9 cellular contexts compared by ENCODE assay signal in genomic region chr14:51240804-51241380, GRCh38. TPM values are rescaled to one million over a fixed set of nuclear protein-coding genes. Genes with fewer than 3 reads are reported as not detected.
A peak's percentile ranks its signal among the peaks of the same experiment; 100 is the strongest.
DNase-seq lines count a peak whose midpoint lies in the region; ATAC-seq and TF ChIP-seq lines count a peak whose summit lies in the region.
"Had no signal": no experiment of that assay in that cellular context is flagged by ENCODE, and none has a peak within 500 bp of the region (broad histone marks: within the 10 kb centered on the region; RNA-seq: fewer than 3 reads in every experiment).

No MANE protein-coding gene starts in this region.

- H3K4me3 ChIP-seq in HCT116 (replicated peaks in 1 of 2; ENCODE audit: low read depth in 1 of 2, low read length in 2 of 2), result peak overlapping the region; percentile 79 to 87
- peak overlapping the region; percentile 94 for H3K4me3 ChIP-seq in astrocyte of the cerebellum (ENCODE audit: low read depth, low read length)
- H3K4me3 ChIP-seq in kidney epithelial cell (ENCODE audit: low read depth, low read length), result peak overlapping the region; percentile 60
- H3K4me3 ChIP-seq in suprapubic skin, result peak overlapping the region; percentile 84

- TF ChIP-seq CTCF in HCT116 (IDR thresholded peaks at IDR 0.05 in 2 of 3, conservative IDR thresholded peaks at IDR 0.05 in 1 of 3; ENCODE audit: borderline replicate concordance in 1 of 3, insufficient read depth in 1 of 3, low read depth in 2 of 3, low read length in 2 of 3), result no peak
- no peak for TF ChIP-seq CTCF in astrocyte of the cerebellum (IDR thresholded peaks at IDR 0.05; ENCODE audit: low read depth, low read length, missing control alignments)
- TF ChIP-seq CTCF in kidney epithelial cell (IDR thresholded peaks at IDR 0.05; ENCODE audit: insufficient read depth, low read length, poor library complexity, severe bottlenecking), result no peak
- no peak for TF ChIP-seq CTCF in suprapubic skin (IDR thresholded peaks at IDR 0.05)
- no peak for TF ChIP-seq CTCF in CD14-positive monocyte (IDR thresholded peaks at IDR 0.05)

- 11% methylated on average over 10 of the region's 10 CpGs for WGBS in suprapubic skin

- no peak overlapping the region for H2AFZ ChIP-seq in HCT116 (ENCODE audit: low read depth, low read length, poor library complexity, severe bottlenecking)

- TF ChIP-seq POLR2A in HCT116 (IDR thresholded peaks at IDR 0.05; ENCODE audit: borderline replicate concordance, extremely low read depth, insufficient read depth, insufficient read length) (no peak), suprapubic skin (IDR thresholded peaks at IDR 0.05) (no peak)

- no peaks in the 10 kb centered on the region for H3K27me3 Mint-ChIP-seq in CD14-positive monocyte (ENCODE audit: low read depth in 3 of 3)
- H3K27me3 Mint-ChIP-seq: central memory CD8-positive, alpha-beta T cell had no signal

- in situ Hi-C loops in astrocyte of the cerebellum (cut with HindIII; ENCODE audit: low sequenced_read_pairs), result no loop called here

- peaks cover 7 to 13% of the 10 kb centered on the region in 2 experiments; a peak in 3 of 4 replicates for H3K4me1 ChIP-seq in HCT116 (ENCODE audit: control insufficient read depth in 1 of 2, insufficient read depth in 2 of 2, low read length in 2 of 2)
- H3K4me1 ChIP-seq in suprapubic skin, result peaks cover 27% of the 10 kb centered on the region

- H3K9me3 ChIP-seq in HCT116 (ENCODE audit: control insufficient read depth in 1 of 2, insufficient read depth in 1 of 2, low read depth in 1 of 2, low read length in 2 of 2) (no peaks in the 10 kb centered on the region), suprapubic skin (no peaks in the 10 kb centered on the region)

- H3K9me2 ChIP-seq in HCT116 (ENCODE audit: insufficient read depth), result no peaks in the 10 kb centered on the region

- TF ChIP-seq RAD21 in HCT116 (IDR thresholded peaks at IDR 0.05; ENCODE audit: low read depth), result no peak

- ATAC-seq in HCT116, result no peak

- H3K4me2 ChIP-seq in HCT116 (ENCODE audit: low read length), result peak overlapping the region; percentile 79

- H3K9ac ChIP-seq in HCT116 (ENCODE audit: low read length), result peak overlapping the region; percentile 91

- H3K27ac Mint-ChIP-seq in CD14-positive monocyte, result no peak overlapping the region

- peaks cover 0 to 4% (median 0%) of the 10 kb centered on the region in 7 donors for H3K9me3 Mint-ChIP-seq in CD14-positive monocyte
- H3K9me3 Mint-ChIP-seq: central memory CD8-positive, alpha-beta T cell had no signal

- intact Hi-C loops in HCT116 (cut with micrococcal nuclease), result no loop called here
- intact Hi-C loops in CD14-positive monocyte (cut with micrococcal nuclease), result loop anchor here in 1 of 2 donors (1.0 kb wide), 1 partner anchor 286 kb away; no protein-coding TSS in a partner anchor

- H3K4me1 Mint-ChIP-seq in CD14-positive monocyte, result peaks cover 8% of the 10 kb centered on the region

- RAD21 ChIA-PET in HCT116 (lab: Charles Lee; ENCODE audit: low non-redundant PET in 1 of 2, low total read pairs in 2 of 2, uncharacterized antibody in 2 of 2, unreplicated experiment in 2 of 2), result no interaction called here

- H3K36me3 Mint-ChIP-seq in CD14-positive monocyte, result peaks cover 7 to 13% of the 10 kb centered on the region in 2 donors

- TSS peak; percentile 57 for BruUV-seq in HCT116 (replicated peaks; lab: Mats Ljungman, UMichigan)

- TF ChIP-seq EP300 in suprapubic skin (IDR thresholded peaks at IDR 0.05), result no peak

- CTCF ChIA-PET in HCT116 (lab: Charles Lee), result no interaction called here

- no peaks in the 10 kb centered on the region for H4K20me1 ChIP-seq in HCT116 (ENCODE audit: insufficient read depth)

- H3K4me3 Mint-ChIP-seq in CD14-positive monocyte, result no peak overlapping the region
- H3K4me3 Mint-ChIP-seq: central memory CD8-positive, alpha-beta T cell had no signal

- H3K27ac ChIP-seq in HCT116 (ENCODE audit: low read depth, low read length), result no peak overlapping the region; the same call in 1 of the 2 replicates
- peak overlapping the region; percentile 83 for H3K27ac ChIP-seq in suprapubic skin

- H3K27me3 ChIP-seq in HCT116 (ENCODE audit: insufficient read depth, low read length), result no peaks in the 10 kb centered on the region
- H3K27me3 ChIP-seq in kidney epithelial cell (ENCODE audit: control insufficient read depth, insufficient read depth, low read length), result no peaks in the 10 kb centered on the region
- H3K27me3 ChIP-seq in suprapubic skin, result no peaks in the 10 kb centered on the region

- peaks cover 59% of the 10 kb centered on the region for H3K79me2 ChIP-seq in HCT116 (ENCODE audit: insufficient read depth, low read length)

- H3K36me3 ChIP-seq in HCT116 (ENCODE audit: control insufficient read depth in 1 of 2, insufficient read depth in 2 of 2, low read length in 2 of 2) (peaks cover 0 to 3% of the 10 kb centered on the region in 2 experiments; a peak in 2 of 4 replicates), kidney epithelial cell (ENCODE audit: control insufficient read depth, insufficient read depth, low read length) (no peaks in the 10 kb centered on the region), suprapubic skin (no peaks in the 10 kb centered on the region)

- POLR2A ChIA-PET in HCT116 (lab: Charles Lee), result no interaction called here

- no peak for DNase-seq in HCT116 (ENCODE audit: low read depth, low spot score)
- DNase-seq in astrocyte of the cerebellum (ENCODE audit: low read depth), result no peak
- DNase-seq in kidney epithelial cell (ENCODE audit: low read depth), result no peak
- no peak for DNase-seq in suprapubic skin (ENCODE audit: low spot score in 2 of 2)
- no peak for DNase-seq in NCI-H187 (lab: John Stamatoyannopoulos, UW)
- no peak for DNase-seq in activated naive CD4-positive, alpha-beta T cell treated with Interleukin-2 at 50 U/mL for 16 hours
- DNase-seq in CD14-positive monocyte (ENCODE audit: low spot score), result no peak
- no peak for DNase-seq in stimulated activated CD4-positive, alpha-beta T cell treated with anti-CD3 and anti-CD28 coated beads, Interleukin-4, amount 100 ng/mL, for 24 hours

TF ChIP-seq in HCT116, 20 proteins besides CTCF, POLR2A, EP300 and RAD21 (continues in another document):
- TF ChIP-seq ATF3 (IDR thresholded peaks at IDR 0.05), result no peak
- no peak for TF ChIP-seq TCF7L2 (IDR thresholded peaks at IDR 0.05; ENCODE audit: borderline replicate concordance, extremely low read depth, insufficient read depth, insufficient read length)
- TF ChIP-seq REST (IDR thresholded peaks at IDR 0.05; ENCODE audit: low read depth), result no peak
- TF ChIP-seq EZH2 (IDR thresholded peaks at IDR 0.05), result no peak
- TF ChIP-seq SRF (IDR thresholded peaks at IDR 0.05; ENCODE audit: low read depth), result no peak
- no peak for TF ChIP-seq SIN3A (IDR thresholded peaks at IDR 0.05; ENCODE audit: low read depth)
- TF ChIP-seq JUND (IDR thresholded peaks at IDR 0.05), result no peak
- TF ChIP-seq ELF1 (IDR thresholded peaks at IDR 0.05; ENCODE audit: borderline replicate concordance, low read depth), result no peak
- TF ChIP-seq EZH2phosphoT487 (IDR thresholded peaks at IDR 0.05; ENCODE audit: borderline replicate concordance), result no peak
- no peak for TF ChIP-seq POLR2AphosphoS5 (IDR thresholded peaks at IDR 0.05; ENCODE audit: low read depth, low read length)
- no peak for TF ChIP-seq ZFX (IDR thresholded peaks at IDR 0.05)
- no peak for TF ChIP-seq EGR1 (IDR thresholded peaks at IDR 0.05; ENCODE audit: low read depth)
- TF ChIP-seq CEBPB (IDR thresholded peaks at IDR 0.05; ENCODE audit: low read depth), result no peak
- TF ChIP-seq CBX3 (IDR thresholded peaks at IDR 0.05; ENCODE audit: low read depth), result no peak

RNA-seq across cellular contexts. Expression of gene TMX1, which starts 0.8 kb away (rescaled TPM):
- total RNA-seq in HCT116 (2021; ENCODE audit: unreplicated experiment) (46.2 TPM), kidney epithelial cell (34.3 and 43.2 TPM in 2 replicates), suprapubic skin (10 to 100 TPM; 17.1 to 33.0 (median 21.8) TPM)
- 21.2 and 23.6 TPM in 2 replicates for polyA plus RNA-seq in HCT116 (2012)
- 10 to 100 TPM; 62.6 to 76.8 TPM for polyA plus RNA-seq in CD14-positive monocyte
